17 cellular contexts compared by ENCODE assay signal in genomic region chr10:29534590-29534989, GRCh38.
A peak's percentile ranks its signal among the peaks of the same experiment; 100 is the strongest.
DNase-seq lines count a peak whose midpoint lies in the region; ATAC-seq, FAIRE-seq and TF ChIP-seq lines count a peak whose summit lies in the region.
"Had no signal": no experiment of that assay in that cellular context is flagged by ENCODE, and none has a peak within 500 bp of the region (broad histone marks: within the 10 kb centered on the region; RNA-seq: fewer than 3 reads in every experiment).

No MANE protein-coding gene starts in this region.

- H3K4me1 ChIP-seq in HepG2 (ENCODE audit: insufficient read depth, low read length) = peaks cover 34% of the 10 kb centered on the region
- H3K4me1 ChIP-seq in right lobe of liver = peaks cover 0 to 13% (median 4%) of the 10 kb centered on the region in 4 donors
- H3K4me1 ChIP-seq in heart left ventricle = peaks cover 0 to 51% (median 20%) of the 10 kb centered on the region in 12 donors
- peaks cover 0 to 10% of the 10 kb centered on the region in 2 donors for H3K4me1 ChIP-seq in uterus

- no peaks in the 10 kb centered on the region for H3K9me3 Mint-ChIP-seq in progenitor cell of endocrine pancreas (ENCODE audit: low read depth)
- H3K9me3 Mint-ChIP-seq: activated CD8-positive, alpha-beta T cell treated with anti-CD3 and anti-CD28 coated beads for 36 hours; activated T-cell treated with anti-CD3 and anti-CD28 coated beads, Interleukin-2, amount 50 U/mL, for 72 hours had no signal

- CTCF ChIA-PET in HepG2 (lab: Yijun Ruan, JAX; ENCODE audit: low intra/inter-chr PET ratio, low total read pairs) = interaction anchor here (0.8 kb wide), 1 partner anchor 22 kb away, joined by 3 read pairs; no protein-coding TSS in a partner anchor

- intact Hi-C loops in HepG2 (cut with micrococcal nuclease; ENCODE audit: unreplicated experiment) = no loop called here
- intact Hi-C loops in right lobe of liver (cut with DNase I) = no loop called here
- intact Hi-C loops in heart left ventricle (cut with DNase I) = loop anchor here in 2 of 10 donors (5.0 to 10.0 kb wide), 2 partner anchors 58 to 200 kb away; no protein-coding TSS in a partner anchor
- intact Hi-C loops in uterus (cut with DNase I; ENCODE audit: low total_unique reads) = no loop called here

- peaks cover 17% of the 10 kb centered on the region for H3K36me3 Mint-ChIP-seq in progenitor cell of endocrine pancreas (ENCODE audit: insufficient read depth)

- peak overlapping the region; percentile 64 for H3K27ac ChIP-seq in HepG2 (ENCODE audit: extremely low read length, insufficient read depth, low read length)
- no peak overlapping the region for H3K27ac ChIP-seq in right lobe of liver
- peak overlapping the region; percentile 31 to 87 (median 74) for H3K27ac ChIP-seq in heart left ventricle
- H3K27ac ChIP-seq in uterus = peak overlapping the region; percentile 67 to 81

- BruUV-seq in HepG2 (replicated peaks; lab: Mats Ljungman, UMichigan) = no TSS peak

- H3K4me3 Mint-ChIP-seq in progenitor cell of endocrine pancreas (ENCODE audit: low read depth) = no peak overlapping the region
- H3K4me3 Mint-ChIP-seq: activated CD8-positive, alpha-beta T cell treated with anti-CD3 and anti-CD28 coated beads for 36 hours; activated T-cell treated with anti-CD3 and anti-CD28 coated beads, Interleukin-2, amount 50 U/mL, for 72 hours had no signal

- H3K27ac Mint-ChIP-seq in progenitor cell of endocrine pancreas = peak overlapping the region; percentile 95
- H3K27ac Mint-ChIP-seq: activated CD8-positive, alpha-beta T cell treated with anti-CD3 and anti-CD28 coated beads for 36 hours; activated T-cell treated with anti-CD3 and anti-CD28 coated beads, Interleukin-2, amount 50 U/mL, for 72 hours had no signal

- no peak for TF ChIP-seq CTCF in HepG2 (CRISPR knock-in tag; IDR thresholded peaks at IDR 0.05)
- no peak for TF ChIP-seq CTCF in right lobe of liver (IDR thresholded peaks at IDR 0.05)
- no peak for TF ChIP-seq CTCF in heart left ventricle (IDR thresholded peaks at IDR 0.05)
- no peak for TF ChIP-seq CTCF in progenitor cell of endocrine pancreas (IDR thresholded peaks at IDR 0.05; ENCODE audit: unreplicated experiment)
- no peak for TF ChIP-seq CTCF in uterus (IDR thresholded peaks at IDR 0.05)

- no peaks in the 10 kb centered on the region for H4K20me1 ChIP-seq in HepG2 (ENCODE audit: insufficient read depth, low read length)

- H3K27me3 Mint-ChIP-seq in progenitor cell of endocrine pancreas = no peaks in the 10 kb centered on the region
- H3K27me3 Mint-ChIP-seq: activated CD8-positive, alpha-beta T cell treated with anti-CD3 and anti-CD28 coated beads for 36 hours had no signal

- H3K36me3 ChIP-seq in HepG2 (replicated peaks in 1 of 2; ENCODE audit: control insufficient read depth in 1 of 2, insufficient read depth in 2 of 2, low read length in 2 of 2) = peaks cover 0 to 2% of the 10 kb centered on the region in 2 experiments; a peak in 2 of 5 replicates
- H3K36me3 ChIP-seq in right lobe of liver = peaks cover 0 to 3% (median 0%) of the 10 kb centered on the region in 4 donors
- peaks cover 0 to 68% (median 34%) of the 10 kb centered on the region in 9 donors for H3K36me3 ChIP-seq in heart left ventricle
- H3K36me3 ChIP-seq in uterus = no peaks in the 10 kb centered on the region

- peak overlapping the region; percentile 80; the same call in 1 of the 2 replicates for H3K4me2 ChIP-seq in HepG2 (ENCODE audit: low read depth, low read length)
- H3K4me2 ChIP-seq: PC-9 had no signal

- no peak for FAIRE-seq in HepG2 (lab: Jason Lieb, UNC)
- FAIRE-seq: GM12891, H54, urothelium cell line had no signal

- no peak for TF ChIP-seq EP300 in HepG2 (IDR thresholded peaks at IDR 0.05; ENCODE audit: low read depth in 2 of 2, low read length in 2 of 2)
- no peak for TF ChIP-seq EP300 in HepG2 (CRISPR knock-in tag; IDR thresholded peaks at IDR 0.05; ENCODE audit: borderline replicate concordance)

- no peaks in the 10 kb centered on the region for H3K27me3 ChIP-seq in HepG2 (ENCODE audit: control insufficient read depth in 1 of 2, insufficient read depth in 2 of 2, low read length in 2 of 2)
- H3K27me3 ChIP-seq in right lobe of liver = no peaks in the 10 kb centered on the region
- no peaks in the 10 kb centered on the region for H3K27me3 ChIP-seq in heart left ventricle
- no peaks in the 10 kb centered on the region for H3K27me3 ChIP-seq in uterus

- POLR2A ChIA-PET in HepG2 (lab: Yijun Ruan, JAX) = interaction anchor here (1.1 kb wide), 1 partner anchor 85 kb away, joined by 4 read pairs; no protein-coding TSS in a partner anchor

- in situ Hi-C loops in HepG2 (cut with HindIII; ENCODE audit: extremely low pct_ligation_motif_present, low pct_unique_long_range_greater_than_20kb) = no loop called here

- ATAC-seq in HepG2 (no peak), right lobe of liver (no peak), heart left ventricle (peak; percentile 10 to 45 (median 23)), GM19324 (IDR thresholded peaks at IDR 0.05; ENCODE audit: low FRiP score, unreplicated experiment) (no peak)
- ATAC-seq: activated CD8-positive, alpha-beta T cell treated with anti-CD3 and anti-CD28 coated beads for 36 hours; activated T-cell treated with anti-CD3 and anti-CD28 coated beads, Interleukin-2, amount 50 U/mL, for 72 hours had no signal

- 75% methylated on average over 2 of the region's 2 CpGs for WGBS in HepG2 (ENCODE audit: low lambda C conversion rate)
- WGBS in right lobe of liver (ENCODE audit: insufficient coverage, low coverage, low lambda C conversion rate, missing lambda C conversion rate) = 58% methylated on average over 2 of the region's 2 CpGs
- 48 to 59% (median 55%) methylated on average over 2 of the region's 2 CpGs for WGBS in heart left ventricle, 4 donors

- DNase-seq in HepG2 (ENCODE audit: low spot score) = no peak
- no peak for DNase-seq in right lobe of liver
- no peak for DNase-seq in heart left ventricle
- DNase-seq in progenitor cell of endocrine pancreas (ENCODE audit: low spot score, unreplicated experiment) = no peak
- DNase-seq in uterus = no peak
- DNase-seq in iPS-NIHi11 (ENCODE audit: low spot score) = no peak
- no peak for DNase-seq in CD1c-positive myeloid dendritic cell (ENCODE audit: extremely low spot score)
- DNase-seq: ACHN; activated CD8-positive, alpha-beta T cell treated with anti-CD3 and anti-CD28 coated beads for 36 hours; activated T-cell treated with anti-CD3 and anti-CD28 coated beads, Interleukin-2, amount 50 U/mL, for 72 hours; NCI-H187; PC-9; stimulated activated CD4-positive, alpha-beta T cell treated with anti-CD3 and anti-CD28 coated beads, Interleukin-1b, Interleukin-23, amount 100 ng/mL, for 48 hours had no signal

- H2AFZ ChIP-seq in HepG2 (ENCODE audit: low read length) = no peak overlapping the region
- H2AFZ ChIP-seq: PC-9 had no signal

- TF ChIP-seq RAD21 in HepG2 (CRISPR knock-in tag; IDR thresholded peaks at IDR 0.05) = no peak

- no peaks in the 10 kb centered on the region for H3K79me2 ChIP-seq in HepG2 (ENCODE audit: insufficient read depth, low read length)

- no peak for TF ChIP-seq POLR2A in HepG2 (IDR thresholded peaks at IDR 0.05; ENCODE audit: insufficient read depth in 1 of 2, low read depth in 2 of 2, low read length in 2 of 2)
- no peak for TF ChIP-seq POLR2A in right lobe of liver (IDR thresholded peaks at IDR 0.05)
- TF ChIP-seq POLR2A in heart left ventricle (IDR thresholded peaks at IDR 0.05) = no peak
- TF ChIP-seq POLR2A in uterus (IDR thresholded peaks at IDR 0.05) = no peak

- H3K9ac ChIP-seq in HepG2 (ENCODE audit: insufficient read depth, low read depth, low read length) = no peak overlapping the region; the same call in 1 of the 2 replicates

- peaks cover 21% of the 10 kb centered on the region for H3K4me1 Mint-ChIP-seq in progenitor cell of endocrine pancreas (ENCODE audit: low read depth)

- no peak overlapping the region for H3K4me3 ChIP-seq in HepG2 (replicated peaks in 1 of 3; ENCODE audit: insufficient read depth in 1 of 3, low read depth in 2 of 3, low read length in 3 of 3)
- no peak overlapping the region for H3K4me3 ChIP-seq in right lobe of liver
- H3K4me3 ChIP-seq in heart left ventricle = no peak overlapping the region
- no peak overlapping the region for H3K4me3 ChIP-seq in uterus
- H3K4me3 ChIP-seq: PC-9 had no signal

- H3K9me3 ChIP-seq in HepG2 (ENCODE audit: low read length) (no peaks in the 10 kb centered on the region), right lobe of liver (no peaks in the 10 kb centered on the region), heart left ventricle (no peaks in the 10 kb centered on the region), uterus (no peaks in the 10 kb centered on the region)

TF ChIP-seq in HepG2, 621 proteins besides CTCF, POLR2A, EP300 and RAD21:
- TF ChIP-seq ARID5B (CRISPR knock-in tag; IDR thresholded peaks at IDR 0.05) (no peak), CEBPG (CRISPR knock-in tag; IDR thresholded peaks at IDR 0.05) (0 out of 2 replicates have a peak, but pooled peaks have one; percentile 30), ZNF629 (CRISPR knock-in tag; conservative IDR thresholded peaks at IDR 0.05) (peak; percentile 90)

Comparison
In these comparisons a context has a peak if more than half of its experiments do, and no peak if none do; other contexts are left out.
1. H3K27ac ChIP-seq: peak in HepG2 (single experiment), heart left ventricle (12 of 12) and uterus (2 of 2); none in right lobe of liver (0 of 3).
2. ATAC-seq: peak in heart left ventricle (4 of 4); none in HepG2 (single experiment), right lobe of liver (0 of 4) and GM19324 (single experiment).